Comparison of ENCODE assay signal across 2 cellular contexts in the genomic region with DNA sequence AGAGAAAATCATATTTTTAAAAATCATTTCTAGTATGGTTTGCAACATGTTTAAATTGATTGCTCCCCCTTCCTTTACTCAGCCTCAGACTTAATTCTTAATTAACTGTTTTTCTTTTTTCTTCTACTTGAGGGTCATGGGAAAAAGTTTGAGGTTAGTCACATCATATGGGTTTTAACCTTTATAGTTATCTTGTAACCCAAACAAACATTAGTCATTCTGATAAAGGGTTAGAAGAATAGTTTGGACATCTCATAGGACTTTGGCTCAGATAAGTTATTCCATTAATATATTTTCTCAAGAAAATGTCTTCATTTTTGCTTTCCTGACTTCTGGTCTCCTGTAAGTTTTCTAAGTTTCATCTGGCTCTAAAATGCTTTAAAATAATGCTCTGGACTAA.
A peak's percentile ranks its signal among the peaks of the same experiment; 100 is the strongest.
TF ChIP-seq lines count a peak whose summit lies in the region.

No MANE protein-coding gene starts in this region.

TF ChIP-seq in endothelial cell of umbilical vein, 7 proteins besides CTCF, POLR2A, EP300 and RAD21:
- TF ChIP-seq POLR2AphosphoS5 (IDR thresholded peaks at IDR 0.05; ENCODE audit: insufficient read depth, low read depth, low read length) (no peak), MYC (IDR thresholded peaks at IDR 0.05; ENCODE audit: low read depth, low read length) (no peak), JUN (IDR thresholded peaks at IDR 0.05; ENCODE audit: borderline replicate concordance, insufficient read depth, insufficient read length, low read depth) (no peak), GATA2 (IDR thresholded peaks at IDR 0.05; ENCODE audit: insufficient read depth, insufficient read length, low read depth, low read length) (peak; percentile 38), MAX (IDR thresholded peaks at IDR 0.05; ENCODE audit: insufficient read depth, insufficient read length) (no peak)
TF ChIP-seq in endothelial cell of umbilical vein: peak in this region for 1.

TF ChIP-seq in HEK293T, 16 proteins besides CTCF, POLR2A, EP300 and RAD21:
- no peak for TF ChIP-seq CTBP1 (IDR thresholded peaks at IDR 0.05; ENCODE audit: borderline replicate concordance)
- no peak for TF ChIP-seq ELF4 (IDR thresholded peaks at IDR 0.05)
- no peak for TF ChIP-seq HDGF (IDR thresholded peaks at IDR 0.05; ENCODE audit: borderline replicate concordance)
- TF ChIP-seq, protein P1, sequence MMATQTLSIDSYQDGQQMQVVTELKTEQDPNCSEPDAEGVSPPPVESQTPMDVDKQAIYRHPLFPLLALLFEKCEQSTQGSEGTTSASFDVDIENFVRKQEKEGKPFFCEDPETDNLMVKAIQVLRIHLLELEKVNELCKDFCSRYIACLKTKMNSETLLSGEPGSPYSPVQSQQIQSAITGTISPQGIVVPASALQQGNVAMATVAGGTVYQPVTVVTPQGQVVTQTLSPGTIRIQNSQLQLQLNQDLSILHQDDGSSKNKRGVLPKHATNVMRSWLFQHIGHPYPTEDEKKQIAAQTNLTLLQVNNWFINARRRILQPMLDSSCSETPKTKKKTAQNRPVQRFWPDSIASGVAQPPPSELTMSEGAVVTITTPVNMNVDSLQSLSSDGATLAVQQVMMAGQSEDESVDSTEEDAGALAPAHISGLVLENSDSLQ (IDR thresholded peaks at IDR 0.05): no peak
- no peak for TF ChIP-seq SUZ12 (IDR thresholded peaks at IDR 0.05)
- TF ChIP-seq FOXA1 (IDR thresholded peaks at IDR 0.05): no peak
- TF ChIP-seq NFRKB (IDR thresholded peaks at IDR 0.05): no peak
- no peak for TF ChIP-seq ARNT (IDR thresholded peaks at IDR 0.05)
- TF ChIP-seq ZNF384 (IDR thresholded peaks at IDR 0.05): no peak
- no peak for TF ChIP-seq L3MBTL2 (conservative IDR thresholded peaks at IDR 0.05)
- TF ChIP-seq TARDBP (IDR thresholded peaks at IDR 0.05): no peak
- TF ChIP-seq FOXK2 (IDR thresholded peaks at IDR 0.05): no peak
- no peak for TF ChIP-seq FOXM1 (IDR thresholded peaks at IDR 0.05; ENCODE audit: borderline replicate concordance)
- no peak for TF ChIP-seq SP1 (IDR thresholded peaks at IDR 0.05)
- no peak for TF ChIP-seq BHLHE40 (IDR thresholded peaks at IDR 0.05; ENCODE audit: borderline replicate concordance)
TF ChIP-seq in HEK293T: peak in this region for 0.
